In the genomic region with DNA sequence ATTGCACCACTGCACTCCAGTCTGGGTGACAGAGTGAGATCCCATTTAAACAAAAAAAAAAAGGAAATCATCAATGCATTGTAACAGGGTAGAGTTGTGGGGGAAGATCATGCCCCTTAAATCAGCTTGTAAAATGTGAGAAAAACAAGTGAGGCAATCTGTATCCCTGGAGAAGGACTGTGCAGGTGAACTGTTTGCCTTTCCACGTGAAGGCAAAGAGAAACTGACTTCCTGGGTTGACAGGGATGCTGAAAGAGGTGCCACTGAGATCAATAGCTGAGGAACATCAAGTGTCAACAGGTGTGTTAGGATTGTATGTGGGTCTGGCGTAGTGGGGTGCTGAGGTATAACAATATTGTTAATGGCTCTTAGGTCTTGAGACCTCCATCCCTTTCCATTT, we compare ENCODE assay signal across 24 cellular contexts.
"Had no signal": no experiment of that assay in that cellular context is flagged by ENCODE, and none has a peak within 500 bp of the region (broad histone marks: within the 10 kb centered on the region; RNA-seq: fewer than 3 reads in every experiment).

No MANE protein-coding gene starts in this region.

- H3K9me3 ChIP-seq: colonic mucosa, esophagus squamous epithelium, gastrocnemius medialis, lower lobe of right lung, mucosa of descending colon had no signal

- H3K27ac ChIP-seq: colonic mucosa, epithelial cell of prostate, esophagus squamous epithelium, gastrocnemius medialis, heart left ventricle, hepatocyte, left lung, lower lobe of right lung had no signal

- H3K4me3 ChIP-seq: colonic mucosa, esophagus squamous epithelium, gastrocnemius medialis, heart left ventricle, hepatocyte, left lung, lower lobe of right lung, mucosa of descending colon had no signal

- H3K27me3 ChIP-seq: colonic mucosa, esophagus squamous epithelium, gastrocnemius medialis, heart left ventricle, hepatocyte, left lung had no signal

- H3K9me3 Mint-ChIP-seq: effector memory CD8-positive, alpha-beta T cell; immature natural killer cell had no signal

- H3K27me3 Mint-ChIP-seq: dendritic cell treated with granulocyte-macrophage colony-stimulating factor and Interleukin-4, amounts not matched to agents 40 ng/mL and 50 ng/mL, for 4 days; effector memory CD8-positive, alpha-beta T cell; naive B cell had no signal

- ATAC-seq: effector memory CD8-positive, alpha-beta T cell; esophagus mucosa; gastrocnemius medialis; left lung; lower lobe of right lung; mucosa of descending colon had no signal

- DNase-seq: colonic mucosa; cortex of kidney; effector CD8-positive, alpha-beta T cell; effector memory CD8-positive, alpha-beta T cell; endodermal cell; erythroblast; esophagus squamous epithelium; foreskin fibroblast; foreskin melanocyte; gastrocnemius medialis; heart left ventricle; hypothalamus; immature natural killer cell; left lung; left ventricle myocardium superior; lower lobe of right lung; mesenchymal stem cell; naive B cell had no signal

- H2AFZ ChIP-seq: hepatocyte had no signal

- H3K4me3 Mint-ChIP-seq: dendritic cell treated with granulocyte-macrophage colony-stimulating factor and Interleukin-4, amounts not matched to agents 40 ng/mL and 50 ng/mL, for 4 days; effector memory CD8-positive, alpha-beta T cell; endodermal cell; immature natural killer cell; mesothelial cell of epicardium; naive B cell had no signal

- H3K27ac Mint-ChIP-seq: dendritic cell treated with granulocyte-macrophage colony-stimulating factor and Interleukin-4, amounts not matched to agents 40 ng/mL and 50 ng/mL, for 4 days; effector memory CD8-positive, alpha-beta T cell; endodermal cell; mesothelial cell of epicardium had no signal

- H3K36me3 ChIP-seq: colonic mucosa, esophagus squamous epithelium, gastrocnemius medialis, heart left ventricle, left lung, lower lobe of right lung had no signal

- H3K4me2 ChIP-seq: hepatocyte had no signal

- H3K4me1 ChIP-seq: colonic mucosa, left lung, lower lobe of right lung had no signal
